In genomic region chr1:12511516-12512468, GRCh38 we compare ENCODE assay signal across 9 cellular contexts.
A peak's percentile ranks its signal among the peaks of the same experiment; 100 is the strongest.
DNase-seq lines count a peak whose midpoint lies in the region; ATAC-seq and TF ChIP-seq lines count a peak whose summit lies in the region.
"Had no signal": no experiment of that assay in that cellular context is flagged by ENCODE, and none has a peak within 500 bp of the region (broad histone marks: within the 10 kb centered on the region; RNA-seq: fewer than 3 reads in every experiment).

No MANE protein-coding gene starts in this region.

- H3K4me3 Mint-ChIP-seq in HFFc6: no peak overlapping the region
- peak overlapping the region; percentile 58 for H3K4me3 Mint-ChIP-seq in activated T-helper 2 cell treated with anti-CD3 and anti-CD28 coated beads, Interferon-gamma antibody, Interleukin-2, Interleukin-4, amounts not matched to agents 10 μg/mL and 5 μg/mL and 100 μg/mL, durations not matched to agents 14 hours and 24 hours and 36 hours (ENCODE audit: low read depth)

- peak overlapping the region; percentile 68 for H3K27ac Mint-ChIP-seq in HFFc6
- peak overlapping the region; percentile 99 for H3K27ac Mint-ChIP-seq in activated T-helper 2 cell treated with anti-CD3 and anti-CD28 coated beads, Interferon-gamma antibody, Interleukin-2, Interleukin-4, amounts not matched to agents 10 μg/mL and 5 μg/mL and 100 μg/mL, durations not matched to agents 14 hours and 24 hours and 36 hours

- peaks cover 24% of the 10 kb centered on the region for H3K4me1 Mint-ChIP-seq in HFFc6 (ENCODE audit: low read depth)
- H3K4me1 Mint-ChIP-seq in activated T-helper 2 cell treated with anti-CD3 and anti-CD28 coated beads, Interferon-gamma antibody, Interleukin-2, Interleukin-4, amounts not matched to agents 10 μg/mL and 5 μg/mL and 100 μg/mL, durations not matched to agents 14 hours and 24 hours and 36 hours (ENCODE audit: low read depth): peaks cover 41% of the 10 kb centered on the region

- 0 out of 2 replicates have a peak, but pooled peaks cover 1% of the 10 kb centered on the region for H3K27me3 Mint-ChIP-seq in HFFc6 (ENCODE audit: insufficient read depth)
- no peaks in the 10 kb centered on the region for H3K27me3 Mint-ChIP-seq in activated T-helper 2 cell treated with anti-CD3 and anti-CD28 coated beads, Interferon-gamma antibody, Interleukin-2, Interleukin-4, amounts not matched to agents 10 μg/mL and 5 μg/mL and 100 μg/mL, durations not matched to agents 14 hours and 24 hours and 36 hours (ENCODE audit: low read depth)

- intact Hi-C loops in activated T-helper 2 cell treated with anti-CD3 and anti-CD28 coated beads, Interferon-gamma antibody, Interleukin-2, Interleukin-4, amounts not matched to agents 10 μg/mL and 5 μg/mL and 100 μg/mL, durations not matched to agents 14 hours and 24 hours and 36 hours (cut with micrococcal nuclease): loop anchor here (2.0 to 10.0 kb wide), 4 partner anchors 17 to 447 kb away; partner anchors contain the start of gene TNFRSF8
- intact Hi-C loops in left ventricle myocardium inferior (cut with micrococcal nuclease): no loop called here

- H3K9me3 Mint-ChIP-seq in HFFc6: no peaks in the 10 kb centered on the region
- no peaks in the 10 kb centered on the region for H3K9me3 Mint-ChIP-seq in activated T-helper 2 cell treated with anti-CD3 and anti-CD28 coated beads, Interferon-gamma antibody, Interleukin-2, Interleukin-4, amounts not matched to agents 10 μg/mL and 5 μg/mL and 100 μg/mL, durations not matched to agents 14 hours and 24 hours and 36 hours

- peak overlapping the region; percentile 32 for H3K4me3 ChIP-seq in left ventricle myocardium inferior
- H3K4me3 ChIP-seq in skin epidermis: no peak overlapping the region

- H3K27ac ChIP-seq in left ventricle myocardium inferior (replicated peaks) (peak overlapping the region; percentile 71), skin epidermis (peak overlapping the region in 14 of 21 experiments; percentile 13 to 83 (median 58))

- H3K36me3 Mint-ChIP-seq in HFFc6 (ENCODE audit: low read depth): no peaks in the 10 kb centered on the region
- peaks cover 46% of the 10 kb centered on the region for H3K36me3 Mint-ChIP-seq in activated T-helper 2 cell treated with anti-CD3 and anti-CD28 coated beads, Interferon-gamma antibody, Interleukin-2, Interleukin-4, amounts not matched to agents 10 μg/mL and 5 μg/mL and 100 μg/mL, durations not matched to agents 14 hours and 24 hours and 36 hours (ENCODE audit: low read depth)

- ATAC-seq in HG03139 (IDR thresholded peaks at IDR 0.05; ENCODE audit: unreplicated experiment) (no peak), GM19395 (IDR thresholded peaks at IDR 0.05; ENCODE audit: unreplicated experiment) (no peak)

- peak; percentile 13 for DNase-seq in HFFc6
- no peak for DNase-seq in activated T-helper 2 cell treated with anti-CD3 and anti-CD28 coated beads, Interferon-gamma antibody, Interleukin-2, Interleukin-4, amounts not matched to agents 10 μg/mL and 5 μg/mL and 100 μg/mL, durations not matched to agents 14 hours and 24 hours and 36 hours (ENCODE audit: low spot score)
- DNase-seq in left ventricle myocardium inferior: no peak
- DNase-seq in NCI-H524 treated with DMSO at 0.1 percent for 48 hours (lab: John Stamatoyannopoulos, UW): no peak
- DNase-seq in stimulated activated naive CD4-positive, alpha-beta T cell treated with Interleukin-2 at 50 U/mL for 16 hours (lab: John Stamatoyannopoulos, UW): no peak
- DNase-seq: stimulated activated CD4-positive, alpha-beta T cell treated with anti-CD3 and anti-CD28 coated beads, Interleukin-2, amount 100 ng/mL, for 24 hours had no signal

- H3K36me3 ChIP-seq in left ventricle myocardium inferior: peaks cover 36% of the 10 kb centered on the region

- no peak for TF ChIP-seq CTCF in HFFc6 (IDR thresholded peaks at IDR 0.05)
- no peak for TF ChIP-seq CTCF in left ventricle myocardium inferior (IDR thresholded peaks at IDR 0.05; ENCODE audit: borderline replicate concordance)

- H3K27me3 ChIP-seq in left ventricle myocardium inferior (ENCODE audit: low read depth): no peaks in the 10 kb centered on the region

- no peaks in the 10 kb centered on the region for H3K9me3 ChIP-seq in left ventricle myocardium inferior (replicated peaks)

- H3K4me1 ChIP-seq in left ventricle myocardium inferior: peaks cover 58% of the 10 kb centered on the region
